ENCODE assay signal across 9 cellular contexts in genomic region chr11:6812391-6813005, GRCh38. TPM values are rescaled to one million over a fixed set of nuclear protein-coding genes. Genes with fewer than 3 reads are reported as not detected.
DNase-seq lines count a peak whose midpoint lies in the region; ATAC-seq and TF ChIP-seq lines count a peak whose summit lies in the region.
"Had no signal": no experiment of that assay in that cellular context is flagged by ENCODE, and none has a peak within 500 bp of the region (broad histone marks: within the 10 kb centered on the region; RNA-seq: fewer than 3 reads in every experiment).

No MANE protein-coding gene starts in this region.

- peak; percentile 98 for TF ChIP-seq CTCF in AG10803 (conservative IDR thresholded peaks at IDR 0.05; ENCODE audit: low read length)
- peak; percentile 86 for TF ChIP-seq CTCF in GM13976 (IDR thresholded peaks at IDR 0.05; ENCODE audit: borderline replicate concordance, control extremely low read depth, extremely low read depth, insufficient read depth, missing control alignments)
- peak; percentile 89 for TF ChIP-seq CTCF in WTC11 (IDR thresholded peaks at IDR 0.05)
- peak; percentile 47 to 77 (median 66) for TF ChIP-seq CTCF in esophagus squamous epithelium (IDR thresholded peaks at IDR 0.05)
- peak; percentile 91 for TF ChIP-seq CTCF in osteoblast (IDR thresholded peaks at IDR 0.05; ENCODE audit: extremely low read depth, low read depth, low read length)

- in situ Hi-C loops in GM13976 (cut with MboI; ENCODE audit: low sequenced_read_pairs, unreplicated experiment): no loop called here

- H3K36me3 ChIP-seq in esophagus squamous epithelium (no peaks in the 10 kb centered on the region), osteoblast (ENCODE audit: insufficient read depth, low read length) (no peaks in the 10 kb centered on the region)

- WGBS in esophagus squamous epithelium, 2 donors: 9 to 22% methylated on average over 3 to 5 of the region's 6 CpGs

- H3K27me3 Mint-ChIP-seq in WTC11 (ENCODE audit: low read depth): peaks cover 4% of the 10 kb centered on the region; the same call in 1 of the 2 replicates

- H3K4me1 ChIP-seq in esophagus squamous epithelium (no peaks in the 10 kb centered on the region), osteoblast (ENCODE audit: insufficient read depth, low read length) (no peaks in the 10 kb centered on the region)

- H3K9me3 Mint-ChIP-seq in WTC11: 0 out of 2 replicates have a peak, but pooled peaks cover 3% of the 10 kb centered on the region

- no peak overlapping the region for H2AFZ ChIP-seq in osteoblast (ENCODE audit: low read length)

- no peaks in the 10 kb centered on the region for H4K20me1 ChIP-seq in osteoblast (ENCODE audit: insufficient read depth, low read length)

- peak; percentile 91 for ATAC-seq in HG02885 (IDR thresholded peaks at IDR 0.05; ENCODE audit: poor library complexity, unreplicated experiment)
- peak; percentile 98 for ATAC-seq in WTC11

- H3K27me3 ChIP-seq in esophagus squamous epithelium (no peaks in the 10 kb centered on the region), osteoblast (ENCODE audit: insufficient read depth, low read length) (no peaks in the 10 kb centered on the region)

- H3K27ac ChIP-seq in esophagus squamous epithelium: no peak overlapping the region
- H3K27ac ChIP-seq in osteoblast (ENCODE audit: low read depth, low read length): no peak overlapping the region

- no peak overlapping the region for H3K4me2 ChIP-seq in osteoblast (ENCODE audit: insufficient read depth, low read length)

- peaks cover 3% of the 10 kb centered on the region for H3K4me1 Mint-ChIP-seq in WTC11

- peak; percentile 38 for DNase-seq in AG10803 (ENCODE audit: low read depth)
- peak; percentile 76 for DNase-seq in GM13976 (ENCODE audit: low spot score)
- DNase-seq in NCI-H2029 treated with DMSO at 0.1 percent for 48 hours (lab: John Stamatoyannopoulos, UW): peak; percentile 39
- DNase-seq in WTC11 (ENCODE audit: low spot score): peak; percentile 31
- no peak for DNase-seq in esophagus squamous epithelium (lab: John Stamatoyannopoulos, UW)
- DNase-seq in osteoblast (ENCODE audit: insufficient read length, low spot score, missing footprints): peak; percentile 68
- DNase-seq in NK-92 treated with Interleukin-12 subunit alpha and Interleukin-12 subunit beta, amount 100 ng/mL, for 24 hours (lab: John Stamatoyannopoulos, UW): no peak

- no peaks in the 10 kb centered on the region for H3K79me2 ChIP-seq in osteoblast (ENCODE audit: insufficient read depth, low read length)

- CTCF ChIA-PET in WTC11 (lab: Charles Lee): interaction anchor here (0.6 to 2.9 kb wide), 80 partner anchors 8 to 853 kb away, joined by 3 to 42 read pairs (median 4); partner anchors contain the start of genes NLRP14, OR10A2, OR2AG1 and OR2D3

- H3K4me3 ChIP-seq in AG10803 (ENCODE audit: low read length): no peak overlapping the region
- H3K4me3 ChIP-seq in esophagus squamous epithelium: no peak overlapping the region
- H3K4me3 ChIP-seq in osteoblast (ENCODE audit: insufficient read depth, low read length): no peak overlapping the region

- no peak overlapping the region for H3K4me3 Mint-ChIP-seq in WTC11

- POLR2A ChIA-PET in WTC11 (lab: Charles Lee): no interaction called here

- intact Hi-C loops in esophagus squamous epithelium (cut with DNase I): no loop called here

- no peak for TF ChIP-seq POLR2A in esophagus squamous epithelium (IDR thresholded peaks at IDR 0.05)

- H3K36me3 Mint-ChIP-seq in WTC11: no peaks in the 10 kb centered on the region

- no peaks in the 10 kb centered on the region for H3K9me3 ChIP-seq in esophagus squamous epithelium
- no peaks in the 10 kb centered on the region for H3K9me3 ChIP-seq in osteoblast (ENCODE audit: low read depth, low read length)

- no peak overlapping the region for H3K27ac Mint-ChIP-seq in WTC11

TF ChIP-seq in WTC11, 78 proteins besides CTCF, POLR2A, EP300 and RAD21:
- TF ChIP-seq ZNF671 (CRISPR knock-in tag; IDR thresholded peaks at IDR 0.05) (no peak), MXD4 (CRISPR knock-in tag; IDR thresholded peaks at IDR 0.05; ENCODE audit: borderline replicate concordance) (no peak), MAX (CRISPR knock-in tag; IDR thresholded peaks at IDR 0.05) (peak; percentile 47; the same call in 1 of the 2 replicates), ZNF317 (CRISPR knock-in tag; IDR thresholded peaks at IDR 0.05; ENCODE audit: borderline replicate concordance, low read depth) (0 out of 2 replicates have a peak, but pooled peaks have one; percentile 27), ZNF219 (CRISPR knock-in tag; IDR thresholded peaks at IDR 0.05; ENCODE audit: borderline replicate concordance) (no peak), ESRRA (CRISPR knock-in tag; IDR thresholded peaks at IDR 0.05; ENCODE audit: borderline replicate concordance) (no peak), USF2 (CRISPR knock-in tag; IDR thresholded peaks at IDR 0.05) (no peak), GRHL2 (CRISPR knock-in tag; IDR thresholded peaks at IDR 0.05; ENCODE audit: insufficient replicate concordance, severe bottlenecking) (no peak), ZNF138 (CRISPR knock-in tag; conservative IDR thresholded peaks at IDR 0.05) (no peak)
TF ChIP-seq in WTC11: peak in this region for 2.

RNA-seq across cellular contexts. Expression of gene OR6A2, which starts 13.0 kb away (rescaled TPM):
- total RNA-seq in WTC11 (2021): 0.07 to 0.27 TPM (median 0.07 TPM) in 3 replicates
- total RNA-seq in esophagus squamous epithelium: under 1 TPM in 3 of 4 donors, not detected in 1; 0.19 to 0.79 (median 0.38) TPM
- total RNA-seq in osteoblast: 0.36 and 0.59 TPM in 2 replicates

RNA-seq across cellular contexts. Expression of gene OR2AG1, which starts 29.7 kb away (rescaled TPM):
- total RNA-seq in WTC11 (2021) (not detected in 3 replicates), esophagus squamous epithelium (not detected), osteoblast (not detected in 2 replicates)
- total RNA-seq: pulmonary artery endothelial cell had no signal

RNA-seq across cellular contexts. Expression of gene OR10A5, which starts 33.0 kb away (rescaled TPM):
- total RNA-seq in WTC11 (2021) (not detected in 3 replicates), esophagus squamous epithelium (not detected), osteoblast (not detected in 2 replicates)
- total RNA-seq: pulmonary artery endothelial cell had no signal

RNA-seq across cellular contexts. Expression of gene OR2AG2, which starts 40.7 kb away (rescaled TPM):
- total RNA-seq in WTC11 (2021) (0.09 to 0.21 TPM (median 0.17 TPM) in 3 replicates), esophagus squamous epithelium (under 1 TPM in 3 of 4 donors, not detected in 1; 0.08 to 0.76 (median 0.13) TPM), osteoblast (0.29 and 0.36 TPM in 2 replicates)

RNA-seq across cellular contexts. Expression of gene OR10A2, which starts 50.4 kb away (rescaled TPM):
- not detected in 3 replicates for total RNA-seq in WTC11 (2021)
- not detected for total RNA-seq in esophagus squamous epithelium
- not detected in 2 replicates for total RNA-seq in osteoblast
- total RNA-seq: pulmonary artery endothelial cell had no signal

Comparison
In these comparisons a context has a peak if more than half of its experiments do, and no peak if none do; other contexts are left out.
1. DNase-seq: peak in AG10803 (single experiment), GM13976 (single experiment), NCI-H2029 treated with DMSO at 0.1 percent for 48 hours (single experiment), WTC11 (single experiment) and osteoblast (single experiment); none in esophagus squamous epithelium (single experiment) and NK-92 treated with Interleukin-12 subunit alpha and Interleukin-12 subunit beta, amount 100 ng/mL, for 24 hours (single experiment).
2. Peak in every context shown above with its lines, with median percentiles within 50 percentile points of each other: CTCF ChIP-seq.